ENCODE assay signal across 8 cellular contexts in genomic region chr21:29155118-29155932, GRCh38. TPM values are rescaled to one million over a fixed set of nuclear protein-coding genes. Genes with fewer than 3 reads are reported as not detected.
A peak's percentile ranks its signal among the peaks of the same experiment; 100 is the strongest.
DNase-seq lines count a peak whose midpoint lies in the region; ATAC-seq, FAIRE-seq and TF ChIP-seq lines count a peak whose summit lies in the region.

No MANE protein-coding gene starts in this region.

- ATAC-seq in sciatic nerve (peak; percentile 90), HG03342 (IDR thresholded peaks at IDR 0.05; ENCODE audit: unreplicated experiment) (no peak)

- no peaks in the 10 kb centered on the region for H3K9me3 ChIP-seq in breast epithelium
- H3K9me3 ChIP-seq in iPS-20b (ENCODE audit: insufficient read depth, low read depth, low read length), result no peaks in the 10 kb centered on the region

- no peak overlapping the region; the same call in 1 of the 2 replicates for H3K9ac ChIP-seq in iPS-20b (ENCODE audit: low read depth, low read length)

- TF ChIP-seq CTCF in GM06990 (IDR thresholded peaks at IDR 0.05; ENCODE audit: insufficient read depth, low read length, poor library complexity, severe bottlenecking), result no peak
- no peak for TF ChIP-seq CTCF in breast epithelium (IDR thresholded peaks at IDR 0.05)
- TF ChIP-seq CTCF in endothelial cell (IDR thresholded peaks at IDR 0.05; ENCODE audit: unreplicated experiment), result no peak

- peak overlapping the region; percentile 40 for H3K4me3 ChIP-seq in GM06990 (replicated peaks; ENCODE audit: low read depth, low read length)
- peak overlapping the region; percentile 14 to 41 (median 18) for H3K4me3 ChIP-seq in breast epithelium
- peak overlapping the region; percentile 53 for H3K4me3 ChIP-seq in iPS-20b (ENCODE audit: low read length)

- H3K36me3 ChIP-seq in GM06990 (ENCODE audit: control insufficient read depth, insufficient read depth, low read length) (no peaks in the 10 kb centered on the region), breast epithelium (no peaks in the 10 kb centered on the region), iPS-20b (ENCODE audit: insufficient read depth, low read depth, low read length) (no peaks in the 10 kb centered on the region)

- no peak overlapping the region for H3K27ac Mint-ChIP-seq in endothelial cell (ENCODE audit: unreplicated experiment)

- DNase-seq in GM06990 (ENCODE audit: extremely low read depth, insufficient read length), result no peak
- peak; percentile 52 for DNase-seq in breast epithelium (ENCODE audit: low spot score in 2 of 2)
- peak; percentile 67 for DNase-seq in sciatic nerve (ENCODE audit: low spot score)
- no peak for DNase-seq in endothelial cell (ENCODE audit: low spot score)
- DNase-seq in GM19239 (ENCODE audit: insufficient read length, low spot score), result no peak
- DNase-seq in DMS53 (lab: John Stamatoyannopoulos, UW), result no peak

- H3K4me3 Mint-ChIP-seq in endothelial cell (ENCODE audit: unreplicated experiment), result no peak overlapping the region

- H3K9me3 Mint-ChIP-seq in endothelial cell (ENCODE audit: unreplicated experiment), result no peaks in the 10 kb centered on the region

- no peak for FAIRE-seq in GM19239 (lab: Jason Lieb, UNC)

- H3K27me3 ChIP-seq in GM06990 (replicated peaks; ENCODE audit: control insufficient read depth, insufficient read depth, low read length) (no peaks in the 10 kb centered on the region), breast epithelium (no peaks in the 10 kb centered on the region), iPS-20b (ENCODE audit: insufficient read depth, low read length) (peaks cover 11% of the 10 kb centered on the region)

- H3K27ac ChIP-seq in breast epithelium, result peak overlapping the region; percentile 20 to 79
- no peak overlapping the region for H3K27ac ChIP-seq in iPS-20b (ENCODE audit: low read length)

- peaks cover 5% of the 10 kb centered on the region for H3K4me1 Mint-ChIP-seq in endothelial cell (ENCODE audit: unreplicated experiment)

- intact Hi-C loops in breast epithelium (cut with DNase I; ENCODE audit: low total_unique reads), result loop anchor here (10.0 kb wide), 1 partner anchor 179 kb away; no protein-coding TSS in a partner anchor
- intact Hi-C loops in sciatic nerve (cut with DNase I), result no loop called here

- TF ChIP-seq POLR2A in breast epithelium (IDR thresholded peaks at IDR 0.05), result no peak

- no peaks in the 10 kb centered on the region for H3K4me1 ChIP-seq in breast epithelium
- H3K4me1 ChIP-seq in iPS-20b (ENCODE audit: insufficient read depth, low read length), result no peaks in the 10 kb centered on the region

- H3K27me3 Mint-ChIP-seq in endothelial cell (ENCODE audit: unreplicated experiment), result peaks cover 1% of the 10 kb centered on the region

- H3K36me3 Mint-ChIP-seq in endothelial cell (ENCODE audit: low read depth, unreplicated experiment), result no peaks in the 10 kb centered on the region

RNA-seq across cellular contexts. Expression of gene MAP3K7CL, which starts 24.9 kb away (rescaled TPM):
- total RNA-seq in breast epithelium (1 to 10 TPM; 1.8 to 8.5 (median 7.5) TPM), sciatic nerve (5.7 TPM), endothelial cell (ENCODE audit: unreplicated experiment) (1.0 TPM)

Comparison
In these comparisons a context has a peak if more than half of its experiments do, and no peak if none do; other contexts are left out.
1. DNase-seq: peak in breast epithelium (2 of 2) and sciatic nerve (single experiment); none in GM06990 (single experiment), endothelial cell (single experiment), GM19239 (single experiment) and DMS53 (single experiment).
2. Peak in every context shown above with its lines, with median percentiles within 50 percentile points of each other: H3K4me3 ChIP-seq.